In genomic region chr3:31895471-31895870, GRCh38 we compare ENCODE assay signal across 21 cellular contexts.
DNase-seq lines count a peak whose midpoint lies in the region; ATAC-seq, FAIRE-seq and TF ChIP-seq lines count a peak whose summit lies in the region.
"Had no signal": no experiment of that assay in that cellular context is flagged by ENCODE, and none has a peak within 500 bp of the region (broad histone marks: within the 10 kb centered on the region; RNA-seq: fewer than 3 reads in every experiment).

No MANE protein-coding gene starts in this region.

- H3K36me3 ChIP-seq in GM23338 (ENCODE audit: insufficient read depth) (no peaks in the 10 kb centered on the region), OCI-LY1 (ENCODE audit: insufficient read depth, low read length) (no peaks in the 10 kb centered on the region), bronchial epithelial cell (ENCODE audit: control insufficient read depth, insufficient read depth, low read length) (no peaks in the 10 kb centered on the region), keratinocyte (ENCODE audit: control insufficient read depth in 2 of 2, extremely low read depth in 1 of 2, insufficient read depth in 2 of 2, low read length in 2 of 2) (peaks cover 0 to 9% of the 10 kb centered on the region in 2 experiments)

- peak; percentile 64 for FAIRE-seq in bronchial epithelial cell (lab: Jason Lieb, UNC)
- FAIRE-seq in keratinocyte (lab: Jason Lieb, UNC) = peak; percentile 84
- FAIRE-seq: H54, HTR-8/SVneo, K562 had no signal

- H3K9me2 ChIP-seq in GM23338 (ENCODE audit: insufficient read depth) (no peaks in the 10 kb centered on the region), OCI-LY1 (ENCODE audit: low read depth, low read length) (no peaks in the 10 kb centered on the region)

- no peaks in the 10 kb centered on the region for H3K9me3 ChIP-seq in OCI-LY1 (ENCODE audit: low read length)
- no peaks in the 10 kb centered on the region for H3K9me3 ChIP-seq in keratinocyte (ENCODE audit: control insufficient read depth, low read depth, low read length)

- H3K4me3 ChIP-seq in GM23338 (no peak overlapping the region), OCI-LY1 (ENCODE audit: low read depth, low read length, poor library complexity, severe bottlenecking) (no peak overlapping the region), bronchial epithelial cell (ENCODE audit: low read depth, low read length) (no peak overlapping the region), keratinocyte (ENCODE audit: control insufficient read depth in 2 of 3, extremely low read depth in 1 of 3, insufficient read depth in 2 of 3, low read depth in 1 of 3, low read length in 3 of 3) (no peak overlapping the region)
- H3K4me3 ChIP-seq: K562 had no signal

- peaks cover 5% of the 10 kb centered on the region for H3K27me3 Mint-ChIP-seq in GM23338 (ENCODE audit: insufficient read depth, low read depth, poor library complexity)
- H3K27me3 Mint-ChIP-seq: B cell had no signal

- H3K4me1 Mint-ChIP-seq in GM23338 = peaks cover 67% of the 10 kb centered on the region

- dilution Hi-C loops in keratinocyte (cut with MboI; ENCODE audit: extremely low pct_ligation_motif_present, low sequenced_read_pairs) = no loop called here

- peaks cover 100% of the 10 kb centered on the region for H3K79me2 ChIP-seq in GM23338 (replicated peaks; ENCODE audit: insufficient read depth)
- peaks cover 53% of the 10 kb centered on the region for H3K79me2 ChIP-seq in OCI-LY1 (ENCODE audit: insufficient read depth, low read length)
- peaks cover 64% of the 10 kb centered on the region for H3K79me2 ChIP-seq in keratinocyte (ENCODE audit: control insufficient read depth, insufficient read depth, low read length)

- no peaks in the 10 kb centered on the region for H3K9me1 ChIP-seq in keratinocyte (ENCODE audit: control insufficient read depth, extremely low read depth, insufficient read depth, low read length)

- H3K4me1 ChIP-seq in GM23338 (ENCODE audit: insufficient read depth) = peaks cover 71% of the 10 kb centered on the region
- H3K4me1 ChIP-seq in OCI-LY1 (ENCODE audit: insufficient read depth, low read length, severe bottlenecking) = peaks cover 94% of the 10 kb centered on the region
- H3K4me1 ChIP-seq in keratinocyte (ENCODE audit: control insufficient read depth, extremely low read depth, insufficient read depth, low read length) = peaks cover 70% of the 10 kb centered on the region

- H3K36me3 Mint-ChIP-seq in GM23338 (ENCODE audit: low read depth) = no peaks in the 10 kb centered on the region; the same call in 2 of the 3 replicates
- H3K36me3 Mint-ChIP-seq: CD4-positive, alpha-beta memory T cell had no signal

- no peaks in the 10 kb centered on the region for H3K9me3 Mint-ChIP-seq in GM23338

- no peak for DNase-seq in GM23338 (ENCODE audit: low spot score)
- peak; percentile 61 for DNase-seq in bronchial epithelial cell (ENCODE audit: low read depth)
- no peak for DNase-seq in keratinocyte (ENCODE audit: low read depth, low spot score)
- DNase-seq in C1 segment of cervical spinal cord (lab: John Stamatoyannopoulos, UW) = no peak
- DNase-seq in NCI-H82 (lab: John Stamatoyannopoulos, UW) = no peak
- DNase-seq: CD4-positive, alpha-beta memory T cell; DND-41; MM.1S; NCI-H1105; NCI-H1694 treated with DMSO at 0.1 percent for 48 hours; NCI-H446 treated with DMSO at 0.1 percent for 48 hours; NCI-H774; SHP77 had no signal

- H3K27ac ChIP-seq in GM23338 (ENCODE audit: low read depth) (peak overlapping the region; percentile 23; the same call in 1 of the 2 replicates), OCI-LY1 (ENCODE audit: low read depth, low read length, poor library complexity, severe bottlenecking) (peak overlapping the region; percentile 91), keratinocyte (ENCODE audit: control insufficient read depth, insufficient read depth, low read length) (peak overlapping the region; percentile 80)

- H3F3A ChIP-seq in GM23338 (replicated peaks; ENCODE audit: low read depth) = no peaks in the 10 kb centered on the region
- 0 out of 2 replicates have a peak, but pooled peaks cover 2% of the 10 kb centered on the region for H3F3A ChIP-seq in OCI-LY1 (ENCODE audit: insufficient read depth, low read length)

- no peak overlapping the region; the same call in 1 of the 2 replicates for H3K27ac Mint-ChIP-seq in GM23338
- H3K27ac Mint-ChIP-seq: B cell; CD4-positive, alpha-beta memory T cell had no signal

- TF ChIP-seq CTCF in GM23338 (conservative IDR thresholded peaks at IDR 0.05; ENCODE audit: low read depth in 2 of 2) (no peak), OCI-LY1 (IDR thresholded peaks at IDR 0.05; ENCODE audit: low read length) (no peak), bronchial epithelial cell (IDR thresholded peaks at IDR 0.05; ENCODE audit: insufficient read depth, low read length, severe bottlenecking) (no peak), keratinocyte (optimal IDR thresholded peaks at IDR 0.05 in 1 of 3, IDR thresholded peaks at IDR 0.05 in 1 of 3, conservative IDR thresholded peaks at IDR 0.05 in 1 of 3; ENCODE audit: extremely low read depth in 1 of 3, insufficient read depth in 2 of 3, low read length in 3 of 3) (no peak)

- peaks cover 16% of the 10 kb centered on the region for H4K20me1 ChIP-seq in GM23338 (replicated peaks; ENCODE audit: insufficient read depth)
- no peaks in the 10 kb centered on the region for H4K20me1 ChIP-seq in OCI-LY1 (ENCODE audit: insufficient read depth, low read length)
- no peaks in the 10 kb centered on the region for H4K20me1 ChIP-seq in keratinocyte (ENCODE audit: control insufficient read depth, extremely low read depth, insufficient read depth, low read length)

- no peak overlapping the region for H3K9ac ChIP-seq in OCI-LY1 (ENCODE audit: low read length)
- peak overlapping the region; percentile 34 for H3K9ac ChIP-seq in keratinocyte (ENCODE audit: control insufficient read depth, extremely low read depth, insufficient read depth, low read length)

- H3K27me3 ChIP-seq in GM23338 (ENCODE audit: insufficient read depth) (no peaks in the 10 kb centered on the region), OCI-LY1 (ENCODE audit: insufficient read depth, low read length) (no peaks in the 10 kb centered on the region), bronchial epithelial cell (ENCODE audit: control insufficient read depth, insufficient read depth, low read length) (no peaks in the 10 kb centered on the region), keratinocyte (ENCODE audit: control insufficient read depth, extremely low read depth, insufficient read depth, low read length) (no peaks in the 10 kb centered on the region)

- H3K4me3 Mint-ChIP-seq in GM23338 = no peak overlapping the region
- H3K4me3 Mint-ChIP-seq: B cell; CD4-positive, alpha-beta memory T cell had no signal

- ATAC-seq in GM23338 (no peak), HG03025 (IDR thresholded peaks at IDR 0.05; ENCODE audit: low FRiP score, unreplicated experiment) (no peak), GM19397 (IDR thresholded peaks at IDR 0.05; ENCODE audit: unreplicated experiment) (no peak)
- ATAC-seq: K562, Panc1 had no signal

- H2AFZ ChIP-seq in GM23338 (no peak overlapping the region), OCI-LY1 (ENCODE audit: low read length) (no peak overlapping the region), keratinocyte (ENCODE audit: control insufficient read depth, low read length) (no peak overlapping the region)

- no peak overlapping the region for H3K4me2 ChIP-seq in GM23338
- H3K4me2 ChIP-seq in OCI-LY1 (ENCODE audit: low read length) = no peak overlapping the region; the same call in 1 of the 2 replicates
- peak overlapping the region; percentile 36 for H3K4me2 ChIP-seq in keratinocyte (ENCODE audit: control insufficient read depth, extremely low read depth, insufficient read depth, low read depth, low read length)

TF ChIP-seq in GM23338, 12 proteins besides CTCF, POLR2A, EP300 and RAD21 (continues in another document):
- TF ChIP-seq REST (IDR thresholded peaks at IDR 0.05; ENCODE audit: unreplicated experiment) (no peak), CREB1 (CRISPR knock-in tag; IDR thresholded peaks at IDR 0.05; ENCODE audit: low read depth) (no peak), POLR2AphosphoS5 (IDR thresholded peaks at IDR 0.05; ENCODE audit: low read depth) (no peak), ZNF114 (CRISPR knock-in tag; IDR thresholded peaks at IDR 0.05) (no peak), ETS1 (IDR thresholded peaks at IDR 0.05) (no peak), EZH2phosphoT487 (IDR thresholded peaks at IDR 0.05; ENCODE audit: unreplicated experiment) (no peak)

Comparison
In these comparisons a context has a peak if more than half of its experiments do, and no peak if none do; other contexts are left out.
1. H3K27ac ChIP-seq: peak in every context shown above with its lines; median percentile 91 in OCI-LY1; 80 in keratinocyte; 23 in GM23338.